26 cellular contexts compared by ENCODE assay signal in the genomic region with DNA sequence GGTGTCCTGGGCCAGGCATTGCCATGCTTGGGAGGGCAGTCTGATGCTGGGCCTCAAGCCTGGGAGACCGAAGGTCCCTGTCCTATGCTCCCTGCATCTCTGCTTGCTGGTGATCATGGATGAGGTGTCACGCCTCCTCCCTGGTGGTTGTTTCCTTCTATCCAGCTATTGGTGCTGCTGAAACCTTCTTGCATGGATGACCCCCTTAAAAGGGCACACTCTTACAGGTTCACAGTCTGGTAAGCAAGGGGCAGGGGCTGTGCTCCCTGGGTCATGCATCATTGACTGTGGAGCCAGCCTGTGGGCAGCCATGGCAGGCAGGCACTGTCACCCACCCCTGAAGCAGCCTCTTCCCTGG.
"Had no signal": no experiment of that assay in that cellular context is flagged by ENCODE, and none has a peak within 500 bp of the region (broad histone marks: within the 10 kb centered on the region; RNA-seq: fewer than 3 reads in every experiment).

No MANE protein-coding gene starts in this region.

- H3K4me1 Mint-ChIP-seq: activated naive CD4-positive, alpha-beta T cell treated with anti-CD3 and anti-CD28 coated beads, Interleukin-2, amount 50 U/mL, for 24 hours had no signal

- ATAC-seq: activated CD8-positive, alpha-beta T cell treated with anti-CD3 and anti-CD28 coated beads, Interleukin-2, amount 10 ng/mL, durations not matched to agents 7 days and 5 days; Panc1 had no signal

- H3K27me3 Mint-ChIP-seq: activated naive CD4-positive, alpha-beta T cell treated with anti-CD3 and anti-CD28 coated beads, Interleukin-2, amount 50 U/mL, for 24 hours had no signal

- H3K4me1 ChIP-seq: breast epithelium, SJSA1 had no signal

- H3K4me3 ChIP-seq: breast epithelium, SJSA1 had no signal

- H3K9ac ChIP-seq: KMS-11 had no signal

- H3K36me3 Mint-ChIP-seq: activated naive CD4-positive, alpha-beta T cell treated with anti-CD3 and anti-CD28 coated beads, Interleukin-2, amount 50 U/mL, for 24 hours had no signal

- H3K27ac Mint-ChIP-seq: activated CD8-positive, alpha-beta T cell treated with anti-CD3 and anti-CD28 coated beads, Interleukin-2, amount 10 ng/mL, durations not matched to agents 7 days and 5 days; activated naive CD4-positive, alpha-beta T cell treated with anti-CD3 and anti-CD28 coated beads, Interleukin-2, amount 50 U/mL, for 24 hours; T-helper 1 cell treated with Interleukin-12 subunit alpha and Interleukin-12 subunit beta and Interleukin-4 antibody, amounts not matched to agents 30 μg/mL and 1 μg/mL, for 36 hours had no signal

- H3K36me3 ChIP-seq: breast epithelium, SJSA1 had no signal

- H3K27ac ChIP-seq: breast epithelium, KMS-11, SJSA1 had no signal

- DNase-seq: activated CD4-positive, alpha-beta T cell treated with anti-CD3 and anti-CD28 coated beads for 48 hours; activated CD4-positive, alpha-beta T cell treated with anti-CD3 and anti-CD28 coated beads, Interleukin-2, amount 50 U/mL, for 4 hours; activated CD4-positive, CD25-positive, alpha-beta regulatory T cell treated with anti-CD3 and anti-CD28 coated beads, Interleukin-2, amount 50 U/mL, for 72 hours; activated CD8-positive, alpha-beta memory T cell treated with anti-CD3 and anti-CD28 coated beads, Interleukin-2, amount 50 U/mL, for 48 hours; activated CD8-positive, alpha-beta T cell treated with anti-CD3 and anti-CD28 coated beads, Interleukin-2, amount 10 ng/mL, durations not matched to agents 7 days and 5 days; activated naive CD4-positive, alpha-beta T cell; activated T-cell treated with anti-CD3 and anti-CD28 coated beads, Interleukin-2, amount 50 U/mL, for 1 hour; aorta; central memory CD4-positive, alpha-beta T cell; NCI-H1092; NCI-H1417 treated with DMSO at 0.1 percent for 48 hours; NCI-H1694 treated with DMSO at 0.1 percent for 48 hours; NCI-H2029 treated with DMSO at 0.1 percent for 48 hours; NCI-H345; NCI-H510A; NCI-H526 treated with DMSO at 0.1 percent for 48 hours; NCI-H82; NK-92 treated with Interleukin-12 subunit alpha and Interleukin-12 subunit beta, amount 100 ng/mL, for 24 hours; OCI-M1; SHP77 had no signal

- H3K4me2 ChIP-seq: KMS-11 had no signal

- H3K27me3 ChIP-seq: breast epithelium, SJSA1 had no signal

- H3K9me3 ChIP-seq: breast epithelium, SJSA1 had no signal

- H3K9me3 Mint-ChIP-seq: activated naive CD4-positive, alpha-beta T cell treated with anti-CD3 and anti-CD28 coated beads, Interleukin-2, amount 50 U/mL, for 24 hours; T-helper 1 cell treated with Interleukin-12 subunit alpha and Interleukin-12 subunit beta and Interleukin-4 antibody, amounts not matched to agents 30 μg/mL and 1 μg/mL, for 36 hours had no signal

- H3K4me3 Mint-ChIP-seq: activated CD8-positive, alpha-beta T cell treated with anti-CD3 and anti-CD28 coated beads, Interleukin-2, amount 10 ng/mL, durations not matched to agents 7 days and 5 days; activated naive CD4-positive, alpha-beta T cell treated with anti-CD3 and anti-CD28 coated beads, Interleukin-2, amount 50 U/mL, for 24 hours; T-helper 1 cell treated with Interleukin-12 subunit alpha and Interleukin-12 subunit beta and Interleukin-4 antibody, amounts not matched to agents 30 μg/mL and 1 μg/mL, for 36 hours had no signal
